9 cellular contexts compared by ENCODE assay signal in the genomic region with DNA sequence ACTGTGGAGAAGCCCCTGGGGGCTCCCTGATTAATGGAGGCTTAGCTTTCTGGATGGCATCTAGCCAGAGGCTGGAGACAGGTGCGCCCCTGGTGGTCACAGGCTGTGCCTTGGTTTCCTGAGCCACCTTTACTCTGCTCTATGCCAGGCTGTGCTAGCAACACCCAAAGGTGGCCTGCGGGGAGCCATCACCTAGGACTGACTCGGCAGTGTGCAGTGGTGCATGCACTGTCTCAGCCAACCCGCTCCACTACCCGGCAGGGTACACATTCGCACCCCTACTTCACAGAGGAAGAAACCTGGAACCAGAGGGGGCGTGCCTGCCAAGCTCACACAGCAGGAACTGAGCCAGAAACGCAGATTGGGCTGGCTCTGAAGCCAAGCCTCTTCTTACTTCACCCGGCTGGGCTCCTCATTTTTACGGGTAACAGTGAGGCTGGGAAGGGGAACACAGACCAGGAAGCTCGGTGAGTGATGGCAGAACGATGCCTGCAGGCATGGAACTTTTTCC. TPM values are rescaled to one million over a fixed set of nuclear protein-coding genes. Genes with fewer than 3 reads are reported as not detected.
A peak's percentile ranks its signal among the peaks of the same experiment; 100 is the strongest.
DNase-seq lines count a peak whose midpoint lies in the region; ATAC-seq and TF ChIP-seq lines count a peak whose summit lies in the region.
"Had no signal": no experiment of that assay in that cellular context is flagged by ENCODE, and none has a peak within 500 bp of the region (broad histone marks: within the 10 kb centered on the region; RNA-seq: fewer than 3 reads in every experiment).

No MANE protein-coding gene starts in this region.

- peaks cover 10% of the 10 kb centered on the region; the same call in 1 of the 2 replicates for H3K36me3 ChIP-seq in PC-3 (ENCODE audit: low read depth, low read length)
- peaks cover 0 to 35% (median 10%) of the 10 kb centered on the region in 9 donors for H3K36me3 ChIP-seq in heart right ventricle
- peaks cover 23% of the 10 kb centered on the region for H3K36me3 ChIP-seq in HAP-1 (replicated peaks)

- H3F3A ChIP-seq in PC-3 (ENCODE audit: low read length, unreplicated experiment) = no peaks in the 10 kb centered on the region

- no TSS peak for BruUV-seq in PC-3 (replicated peaks; lab: Mats Ljungman, UMichigan)

- H3K27ac Mint-ChIP-seq in activated naive CD8-positive, alpha-beta T cell treated with anti-CD3 and anti-CD28 coated beads for 36 hours = no peak overlapping the region
- H3K27ac Mint-ChIP-seq: activated T-helper 17 cell treated with anti-CD3 and anti-CD28 coated beads, Interleukin-2, amount 50 U/mL, for 72 hours had no signal

- TF ChIP-seq CTCF in AG10803 (conservative IDR thresholded peaks at IDR 0.05; ENCODE audit: low read length) (no peak), PC-3 (conservative IDR thresholded peaks at IDR 0.05; ENCODE audit: low read depth, low read length) (peak; percentile 31; the same call in 1 of the 2 replicates), heart right ventricle (IDR thresholded peaks at IDR 0.05) (peak in 1 of 9 donors; percentile 7)

- no peak overlapping the region for H3K4me2 ChIP-seq in PC-3 (ENCODE audit: low read length)

- no peaks in the 10 kb centered on the region for H3K9me3 Mint-ChIP-seq in activated naive CD8-positive, alpha-beta T cell treated with anti-CD3 and anti-CD28 coated beads for 36 hours
- H3K9me3 Mint-ChIP-seq: activated T-helper 17 cell treated with anti-CD3 and anti-CD28 coated beads, Interleukin-2, amount 50 U/mL, for 72 hours had no signal

- no peaks in the 10 kb centered on the region for H3K79me2 ChIP-seq in PC-3 (ENCODE audit: low read length)

- POLR2A ChIA-PET in PC-3 (lab: Charles Lee; ENCODE audit: unreplicated experiment) = interaction anchor here (0.6 kb wide), 1 partner anchor 403 kb away, joined by 3 read pairs; no protein-coding TSS in a partner anchor

- H3K9ac ChIP-seq in PC-3 (ENCODE audit: low read length) = no peak overlapping the region

- WGBS in heart right ventricle, 2 donors = 36 to 39% methylated on average over 12 of the region's 12 CpGs

- peak; percentile 58 for ATAC-seq in GM21367 (IDR thresholded peaks at IDR 0.05; ENCODE audit: unreplicated experiment)
- ATAC-seq in PC-3 = peak; percentile 11; the same call in 1 of the 2 replicates
- peak in 6 of 8 donors; percentile 5 to 48 (median 32) for ATAC-seq in heart right ventricle
- no peak for ATAC-seq in GM18511 (IDR thresholded peaks at IDR 0.05; ENCODE audit: unreplicated experiment)
- ATAC-seq: activated T-helper 17 cell treated with anti-CD3 and anti-CD28 coated beads, Interleukin-2, amount 50 U/mL, for 72 hours had no signal

- peaks cover 3% of the 10 kb centered on the region for H3K4me1 Mint-ChIP-seq in activated naive CD8-positive, alpha-beta T cell treated with anti-CD3 and anti-CD28 coated beads for 36 hours
- H3K4me1 Mint-ChIP-seq: activated T-helper 17 cell treated with anti-CD3 and anti-CD28 coated beads, Interleukin-2, amount 50 U/mL, for 72 hours had no signal

- H3K4me1 ChIP-seq in PC-3 (ENCODE audit: insufficient read depth, low read length) (no peaks in the 10 kb centered on the region), heart right ventricle (peaks cover 4 to 46% (median 35%) of the 10 kb centered on the region in 9 donors), HAP-1 (no peaks in the 10 kb centered on the region)

- in situ Hi-C loops in HAP-1 (cut with MboI; ENCODE audit: low sequenced_read_pairs) = no loop called here

- no peak overlapping the region for H3K4me3 Mint-ChIP-seq in activated naive CD8-positive, alpha-beta T cell treated with anti-CD3 and anti-CD28 coated beads for 36 hours
- H3K4me3 Mint-ChIP-seq: activated T-helper 17 cell treated with anti-CD3 and anti-CD28 coated beads, Interleukin-2, amount 50 U/mL, for 72 hours had no signal

- H3K27me3 ChIP-seq in PC-3 (ENCODE audit: low read length) (no peaks in the 10 kb centered on the region), heart right ventricle (no peaks in the 10 kb centered on the region), HAP-1 (ENCODE audit: low read depth) (no peaks in the 10 kb centered on the region)

- H3K9me3 ChIP-seq in PC-3 (ENCODE audit: low read length) (no peaks in the 10 kb centered on the region), heart right ventricle (no peaks in the 10 kb centered on the region), HAP-1 (no peaks in the 10 kb centered on the region)

- peak; percentile 8 for DNase-seq in AG10803 (ENCODE audit: low read depth)
- DNase-seq in PC-3 = no peak
- DNase-seq in heart right ventricle = no peak
- no peak for DNase-seq in activated naive CD8-positive, alpha-beta T cell treated with anti-CD3 and anti-CD28 coated beads for 36 hours
- DNase-seq in HAP-1 (ENCODE audit: low spot score in 2 of 2) = no peak
- no peak for DNase-seq in cortex of kidney (lab: John Stamatoyannopoulos, UW)

- H2AFZ ChIP-seq in PC-3 (ENCODE audit: low read length) = no peak overlapping the region

- H3K27ac ChIP-seq in PC-3 (ENCODE audit: low read length) (no peak overlapping the region), heart right ventricle (peak overlapping the region in 9 of 10 donors; percentile 9 to 83 (median 72))

- CTCF ChIA-PET in PC-3 (lab: Charles Lee) = no interaction called here

- peaks cover 24% of the 10 kb centered on the region for H3K36me3 Mint-ChIP-seq in activated naive CD8-positive, alpha-beta T cell treated with anti-CD3 and anti-CD28 coated beads for 36 hours

- H3K27me3 Mint-ChIP-seq in activated naive CD8-positive, alpha-beta T cell treated with anti-CD3 and anti-CD28 coated beads for 36 hours = no peaks in the 10 kb centered on the region
- H3K27me3 Mint-ChIP-seq: activated T-helper 17 cell treated with anti-CD3 and anti-CD28 coated beads, Interleukin-2, amount 50 U/mL, for 72 hours had no signal

- no peaks in the 10 kb centered on the region for H3K9me2 ChIP-seq in PC-3 (replicated peaks; ENCODE audit: low read length)

- H3K4me3 ChIP-seq in AG10803 (ENCODE audit: low read length) (no peak overlapping the region), PC-3 (ENCODE audit: low read length) (no peak overlapping the region), heart right ventricle (no peak overlapping the region), HAP-1 (no peak overlapping the region)

- intact Hi-C loops in PC-3 (cut with micrococcal nuclease) (no loop called here), heart right ventricle (cut with DNase I) (no loop called here)

- no peaks in the 10 kb centered on the region for H4K20me1 ChIP-seq in PC-3 (ENCODE audit: low read length)

RNA-seq across cellular contexts. Expression of gene PCSK9, which starts 24.8 kb away (rescaled TPM):
- total RNA-seq in PC-3 (2014; rRNA removed) = 6.0 and 6.8 TPM in 2 replicates
- total RNA-seq in heart right ventricle = under 1 TPM in 2 of 10 donors, not detected in 8; 0.05 to 0.07 TPM
- polyA plus RNA-seq in heart right ventricle = under 1 TPM in 1 of 2 donors, not detected in 1; under 0.01 TPM
- not detected for total RNA-seq in activated naive CD8-positive, alpha-beta T cell treated with anti-CD3 and anti-CD28 coated beads for 36 hours
- total RNA-seq: activated T-helper 17 cell treated with anti-CD3 and anti-CD28 coated beads, Interleukin-2, amount 50 U/mL, for 72 hours had no signal
